13 cellular contexts compared by ENCODE assay signal in the genomic region with DNA sequence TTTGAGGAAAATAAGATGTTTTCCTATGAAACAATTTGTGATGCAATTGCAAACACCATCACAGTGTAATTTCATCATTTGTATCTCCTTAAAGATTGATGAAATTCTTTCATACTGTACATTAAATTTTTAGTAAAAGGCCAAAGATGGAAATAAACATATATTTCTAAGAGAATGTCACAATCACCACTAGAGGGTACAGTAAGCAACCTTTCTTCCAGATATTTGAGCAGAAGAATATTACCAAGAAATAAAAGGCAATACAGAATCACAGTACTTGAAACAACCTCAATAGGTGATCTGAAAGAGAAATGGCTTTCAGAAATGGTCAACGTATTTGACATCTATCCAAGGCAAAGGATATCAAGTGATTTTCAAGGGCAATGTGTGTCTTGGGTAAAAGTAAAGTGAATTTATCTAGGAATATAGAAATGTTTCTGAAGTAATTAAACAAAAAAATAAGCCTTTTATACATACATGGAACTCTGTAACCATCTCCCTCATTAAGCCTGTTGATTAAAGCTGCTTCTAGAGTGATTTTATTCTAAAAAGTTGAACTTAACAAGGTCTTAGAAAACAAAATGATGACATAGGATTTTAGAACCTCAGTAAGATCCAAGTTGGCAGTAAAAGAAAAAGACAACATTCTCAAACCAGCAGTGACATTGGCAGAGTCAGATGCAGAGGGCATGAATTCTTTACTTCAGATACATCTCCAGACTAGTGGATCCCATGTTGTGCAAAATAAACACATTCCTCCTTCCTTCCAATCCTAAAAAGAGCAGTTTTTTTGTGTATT.
DNase-seq lines count a peak whose midpoint lies in the region; ATAC-seq and TF ChIP-seq lines count a peak whose summit lies in the region.
"Had no signal": no experiment of that assay in that cellular context is flagged by ENCODE, and none has a peak within 500 bp of the region (broad histone marks: within the 10 kb centered on the region; RNA-seq: fewer than 3 reads in every experiment).

No MANE protein-coding gene starts in this region.

- H3K36me3 ChIP-seq in endodermal cell (ENCODE audit: control insufficient read depth, insufficient read depth, low read length) (no peaks in the 10 kb centered on the region), osteoblast (ENCODE audit: insufficient read depth, low read length) (no peaks in the 10 kb centered on the region)
- H3K36me3 ChIP-seq: stomach had no signal

- H3K27me3 Mint-ChIP-seq in endodermal cell (ENCODE audit: insufficient read depth): no peaks in the 10 kb centered on the region
- H3K27me3 Mint-ChIP-seq: activated B cell treated with CpG ODN at 0.5 μM for 24 hours had no signal

- no peaks in the 10 kb centered on the region for H3K9me3 ChIP-seq in endodermal cell (ENCODE audit: control insufficient read depth, low read length)
- no peaks in the 10 kb centered on the region for H3K9me3 ChIP-seq in osteoblast (ENCODE audit: low read depth, low read length)
- H3K9me3 ChIP-seq: stomach had no signal

- no peak overlapping the region for H3K4me2 ChIP-seq in osteoblast (ENCODE audit: insufficient read depth, low read length)

- H3K4me1 Mint-ChIP-seq in endodermal cell: no peaks in the 10 kb centered on the region

- H3K36me3 Mint-ChIP-seq in endodermal cell (ENCODE audit: low read depth): no peaks in the 10 kb centered on the region
- H3K36me3 Mint-ChIP-seq: naive thymus-derived CD8-positive, alpha-beta T cell had no signal

- no peak overlapping the region for H3K9ac ChIP-seq in endodermal cell (ENCODE audit: extremely low read depth, low read length, poor library complexity, severe bottlenecking)

- no peak for ATAC-seq in GM21390 (IDR thresholded peaks at IDR 0.05; ENCODE audit: unreplicated experiment)
- ATAC-seq in HG03439 (IDR thresholded peaks at IDR 0.05; ENCODE audit: unreplicated experiment): no peak
- ATAC-seq: naive thymus-derived CD8-positive, alpha-beta T cell had no signal

- DNase-seq in DMS 273 (lab: John Stamatoyannopoulos, UW; ENCODE audit: unreplicated experiment) (peak; percentile 3), DMS 273 treated with DMSO at 0.1 percent for 48 hours (lab: John Stamatoyannopoulos, UW) (no peak), NB4 (ENCODE audit: low read depth) (no peak), endodermal cell (no peak), osteoblast (ENCODE audit: insufficient read length, low spot score, missing footprints) (peak; percentile 41), substantia nigra (lab: John Stamatoyannopoulos, UW) (no peak)
- DNase-seq: 8988T; activated B cell treated with CpG ODN at 0.5 μM for 24 hours; naive thymus-derived CD8-positive, alpha-beta T cell; stimulated activated CD4-positive, alpha-beta T cell treated with anti-CD3 and anti-CD28 coated beads, Interleukin-2, amount 100 ng/mL, for 24 hours; stomach had no signal

- no peak for TF ChIP-seq POLR2A in NB4 (IDR thresholded peaks at IDR 0.05; ENCODE audit: extremely low read depth, insufficient read length)

- H3K27ac ChIP-seq in endodermal cell (ENCODE audit: low read depth, low read length): no peak overlapping the region
- no peak overlapping the region for H3K27ac ChIP-seq in osteoblast (ENCODE audit: low read depth, low read length)
- no peak overlapping the region for H3K27ac ChIP-seq in substantia nigra (ENCODE audit: low read depth, low read length, poor library complexity, severe bottlenecking)
- H3K27ac ChIP-seq: stomach had no signal

- no peak overlapping the region for H3K27ac Mint-ChIP-seq in endodermal cell
- H3K27ac Mint-ChIP-seq: activated B cell treated with CpG ODN at 0.5 μM for 24 hours; naive thymus-derived CD8-positive, alpha-beta T cell had no signal

- no peaks in the 10 kb centered on the region for H4K20me1 ChIP-seq in osteoblast (ENCODE audit: insufficient read depth, low read length)

- no peak overlapping the region for H2AFZ ChIP-seq in osteoblast (ENCODE audit: low read length)

- H3K4me1 ChIP-seq in endodermal cell (ENCODE audit: control insufficient read depth, insufficient read depth, low read length) (no peaks in the 10 kb centered on the region), osteoblast (ENCODE audit: insufficient read depth, low read length) (no peaks in the 10 kb centered on the region)

- no peak overlapping the region for H3K4me3 Mint-ChIP-seq in endodermal cell
- H3K4me3 Mint-ChIP-seq: activated B cell treated with CpG ODN at 0.5 μM for 24 hours; naive thymus-derived CD8-positive, alpha-beta T cell had no signal

- TF ChIP-seq CTCF in NB4 (IDR thresholded peaks at IDR 0.05; ENCODE audit: low read depth, low read length): peak; percentile 8
- peak; percentile 69 for TF ChIP-seq CTCF in endodermal cell (conservative IDR thresholded peaks at IDR 0.05)
- peak; percentile 58 for TF ChIP-seq CTCF in osteoblast (IDR thresholded peaks at IDR 0.05; ENCODE audit: extremely low read depth, low read depth, low read length)

- WGBS in endodermal cell (ENCODE audit: insufficient coverage in 1 of 2, insufficient read length in 1 of 2), 2 experiments: 67 to 94% methylated on average over 1 of the region's 1 CpG

- H3K27me3 ChIP-seq in endodermal cell (ENCODE audit: control insufficient read depth, insufficient read depth, low read length, poor library complexity, severe bottlenecking): no peaks in the 10 kb centered on the region
- no peaks in the 10 kb centered on the region for H3K27me3 ChIP-seq in osteoblast (ENCODE audit: insufficient read depth, low read length)
- H3K27me3 ChIP-seq: stomach had no signal

- no peak overlapping the region for H3K4me3 ChIP-seq in NB4 (ENCODE audit: low read depth, low read length)
- no peak overlapping the region for H3K4me3 ChIP-seq in endodermal cell (ENCODE audit: low read length)
- H3K4me3 ChIP-seq in osteoblast (ENCODE audit: insufficient read depth, low read length): no peak overlapping the region
- H3K4me3 ChIP-seq: stomach had no signal

- no peaks in the 10 kb centered on the region for H3K79me2 ChIP-seq in osteoblast (ENCODE audit: insufficient read depth, low read length)

- H3K9me3 Mint-ChIP-seq in endodermal cell: no peaks in the 10 kb centered on the region
- H3K9me3 Mint-ChIP-seq: naive thymus-derived CD8-positive, alpha-beta T cell had no signal

Comparison
In these comparisons a context has a peak if more than half of its experiments do, and no peak if none do; other contexts are left out.
1. DNase-seq: peak in DMS 273 (single experiment) and osteoblast (single experiment); none in DMS 273 treated with DMSO at 0.1 percent for 48 hours (single experiment), NB4 (single experiment), endodermal cell (single experiment) and substantia nigra (0 of 49).
2. CTCF ChIP-seq: peak in every context shown above with its lines; median percentile 69 in endodermal cell; 58 in osteoblast; 8 in NB4.